2 cellular contexts compared by ENCODE assay signal in the genomic region with DNA sequence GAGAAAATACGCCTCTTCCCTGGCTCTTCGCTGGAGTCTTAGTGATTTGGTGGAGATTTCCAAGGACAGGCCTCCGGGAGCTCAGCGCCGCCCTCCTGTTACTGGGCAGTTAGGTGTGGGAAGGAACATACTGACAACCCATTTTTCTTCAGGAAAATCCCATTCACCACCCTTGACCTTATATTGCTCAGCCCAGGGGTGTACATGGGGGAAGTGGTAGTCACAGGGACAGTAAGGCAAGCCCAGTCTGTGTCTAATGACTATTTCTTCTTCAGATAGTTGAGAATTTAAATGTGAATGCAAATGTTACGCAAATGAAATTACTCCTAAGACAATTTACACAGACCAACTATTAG.
TF ChIP-seq lines count a peak whose summit lies in the region.

No MANE protein-coding gene starts in this region.

TF ChIP-seq in WTC11, 78 proteins besides CTCF, POLR2A, EP300 and RAD21:
- TF ChIP-seq NR3C1 (CRISPR knock-in tag; conservative IDR thresholded peaks at IDR 0.05; ENCODE audit: low read depth) (no peak), SOX15 (CRISPR knock-in tag; IDR thresholded peaks at IDR 0.05) (no peak), NFATC4 (CRISPR knock-in tag; IDR thresholded peaks at IDR 0.05) (no peak), CREM (CRISPR knock-in tag; IDR thresholded peaks at IDR 0.05) (no peak), ZNF396 (CRISPR knock-in tag; IDR thresholded peaks at IDR 0.05; ENCODE audit: borderline replicate concordance) (no peak), GRHL2 (CRISPR knock-in tag; IDR thresholded peaks at IDR 0.05; ENCODE audit: insufficient replicate concordance, severe bottlenecking) (no peak), JUN (CRISPR knock-in tag; IDR thresholded peaks at IDR 0.05) (no peak), ATF1 (CRISPR knock-in tag; IDR thresholded peaks at IDR 0.05) (no peak), ZNF138 (CRISPR knock-in tag; conservative IDR thresholded peaks at IDR 0.05) (no peak), PRRX2 (CRISPR knock-in tag; IDR thresholded peaks at IDR 0.05) (no peak), NR1H2 (CRISPR knock-in tag; IDR thresholded peaks at IDR 0.05) (no peak)
- TF ChIP-seq, protein P1, sequence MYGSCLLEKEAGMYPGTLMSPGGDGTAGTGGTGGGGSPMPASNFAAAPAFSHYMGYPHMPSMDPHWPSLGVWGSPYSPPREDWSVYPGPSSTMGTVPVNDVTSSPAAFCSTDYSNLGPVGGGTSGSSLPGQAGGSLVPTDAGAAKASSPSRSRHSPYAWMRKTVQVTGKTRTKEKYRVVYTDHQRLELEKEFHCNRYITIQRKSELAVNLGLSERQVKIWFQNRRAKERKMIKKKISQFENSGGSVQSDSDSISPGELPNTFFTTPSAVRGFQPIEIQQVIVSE (CRISPR knock-in tag; IDR thresholded peaks at IDR 0.05; ENCODE audit: borderline replicate concordance), result no peak
- TF ChIP-seq, protein P2, sequence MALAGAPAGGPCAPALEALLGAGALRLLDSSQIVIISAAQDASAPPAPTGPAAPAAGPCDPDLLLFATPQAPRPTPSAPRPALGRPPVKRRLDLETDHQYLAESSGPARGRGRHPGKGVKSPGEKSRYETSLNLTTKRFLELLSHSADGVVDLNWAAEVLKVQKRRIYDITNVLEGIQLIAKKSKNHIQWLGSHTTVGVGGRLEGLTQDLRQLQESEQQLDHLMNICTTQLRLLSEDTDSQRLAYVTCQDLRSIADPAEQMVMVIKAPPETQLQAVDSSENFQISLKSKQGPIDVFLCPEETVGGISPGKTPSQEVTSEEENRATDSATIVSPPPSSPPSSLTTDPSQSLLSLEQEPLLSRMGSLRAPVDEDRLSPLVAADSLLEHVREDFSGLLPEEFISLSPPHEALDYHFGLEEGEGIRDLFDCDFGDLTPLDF (CRISPR knock-in tag; IDR thresholded peaks at IDR 0.05), result no peak
- TF ChIP-seq, protein P3, sequence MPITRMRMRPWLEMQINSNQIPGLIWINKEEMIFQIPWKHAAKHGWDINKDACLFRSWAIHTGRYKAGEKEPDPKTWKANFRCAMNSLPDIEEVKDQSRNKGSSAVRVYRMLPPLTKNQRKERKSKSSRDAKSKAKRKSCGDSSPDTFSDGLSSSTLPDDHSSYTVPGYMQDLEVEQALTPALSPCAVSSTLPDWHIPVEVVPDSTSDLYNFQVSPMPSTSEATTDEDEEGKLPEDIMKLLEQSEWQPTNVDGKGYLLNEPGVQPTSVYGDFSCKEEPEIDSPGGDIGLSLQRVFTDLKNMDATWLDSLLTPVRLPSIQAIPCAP (CRISPR knock-in tag; IDR thresholded peaks at IDR 0.05), result no peak
- TF ChIP-seq, protein P4, sequence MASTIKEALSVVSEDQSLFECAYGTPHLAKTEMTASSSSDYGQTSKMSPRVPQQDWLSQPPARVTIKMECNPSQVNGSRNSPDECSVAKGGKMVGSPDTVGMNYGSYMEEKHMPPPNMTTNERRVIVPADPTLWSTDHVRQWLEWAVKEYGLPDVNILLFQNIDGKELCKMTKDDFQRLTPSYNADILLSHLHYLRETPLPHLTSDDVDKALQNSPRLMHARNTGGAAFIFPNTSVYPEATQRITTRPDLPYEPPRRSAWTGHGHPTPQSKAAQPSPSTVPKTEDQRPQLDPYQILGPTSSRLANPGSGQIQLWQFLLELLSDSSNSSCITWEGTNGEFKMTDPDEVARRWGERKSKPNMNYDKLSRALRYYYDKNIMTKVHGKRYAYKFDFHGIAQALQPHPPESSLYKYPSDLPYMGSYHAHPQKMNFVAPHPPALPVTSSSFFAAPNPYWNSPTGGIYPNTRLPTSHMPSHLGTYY (CRISPR knock-in tag; IDR thresholded peaks at IDR 0.05), result no peak

TF ChIP-seq in H1, 55 proteins besides CTCF, POLR2A, EP300 and RAD21:
- TF ChIP-seq NRF1 (IDR thresholded peaks at IDR 0.05; ENCODE audit: low read depth, low read length) (no peak), CREB1 (IDR thresholded peaks at IDR 0.05) (no peak), HDAC6 (IDR thresholded peaks at IDR 0.05; ENCODE audit: low read depth, low read length) (no peak), MAFK (IDR thresholded peaks at IDR 0.05; ENCODE audit: low read depth, low read length) (no peak), GTF2F1 (IDR thresholded peaks at IDR 0.05; ENCODE audit: borderline replicate concordance, low read depth, low read length) (no peak), JUND (IDR thresholded peaks at IDR 0.05; ENCODE audit: low read length) (no peak), EGR1 (IDR thresholded peaks at IDR 0.05; ENCODE audit: borderline replicate concordance, low read depth, low read length) (no peak), TAF1 (IDR thresholded peaks at IDR 0.05; ENCODE audit: low read depth, low read length) (no peak), ASH2L (IDR thresholded peaks at IDR 0.05; ENCODE audit: low read length) (no peak), SAP30 (IDR thresholded peaks at IDR 0.05; ENCODE audit: insufficient read depth, insufficient replicate concordance, low read length) (no peak), JUN (IDR thresholded peaks at IDR 0.05; ENCODE audit: low read depth, low read length) (no peak), POU5F1 (IDR thresholded peaks at IDR 0.05; ENCODE audit: low read depth, low read length) (no peak), CHD2 (IDR thresholded peaks at IDR 0.05; ENCODE audit: low read length) (no peak), NANOG (IDR thresholded peaks at IDR 0.05; ENCODE audit: insufficient read depth, low read depth, low read length, poor library complexity, severe bottlenecking) (no peak), POLR2AphosphoS5 (IDR thresholded peaks at IDR 0.05; ENCODE audit: low read depth, low read length) (no peak), RBBP5 (IDR thresholded peaks at IDR 0.05; ENCODE audit: borderline replicate concordance, low read depth, low read length) (no peak), KDM4A (IDR thresholded peaks at IDR 0.05; ENCODE audit: low read depth, low read length, severe bottlenecking) (no peak)
